27 cellular contexts compared by ENCODE assay signal in genomic region chrX:17496407-17496806, GRCh38.
A peak's percentile ranks its signal among the peaks of the same experiment; 100 is the strongest.
DNase-seq lines count a peak whose midpoint lies in the region; ATAC-seq, FAIRE-seq and TF ChIP-seq lines count a peak whose summit lies in the region.
"Had no signal": no experiment of that assay in that cellular context is flagged by ENCODE, and none has a peak within 500 bp of the region (broad histone marks: within the 10 kb centered on the region; RNA-seq: fewer than 3 reads in every experiment).

No MANE protein-coding gene starts in this region.

- TF ChIP-seq EP300 in stomach (IDR thresholded peaks at IDR 0.05): no peak

- intact Hi-C loops in Right ventricle myocardium superior (cut with DNase I) (no loop called here), Right ventricle myocardium inferior (cut with DNase I) (no loop called here), body of pancreas (cut with DNase I) (no loop called here), stomach (cut with DNase I; ENCODE audit: low total_unique reads) (no loop called here)

- H3K4me3 ChIP-seq in body of pancreas (no peak overlapping the region), stomach (no peak overlapping the region)
- H3K4me3 ChIP-seq: esophagus muscularis mucosa, GM23248, K562, SK-N-MC, suprapubic skin had no signal

- H3K27ac Mint-ChIP-seq in activated T-cell treated with anti-CD3 and anti-CD28 coated beads, Interleukin-2, amount 50 U/mL, for 24 hours: no peak overlapping the region
- H3K27ac Mint-ChIP-seq: activated CD4-positive, alpha-beta T cell treated with anti-CD3 and anti-CD28 coated beads for 36 hours; brain; natural killer cell treated with Interleukin-12 subunit alpha and Interleukin-12 subunit beta and Interleukin-15 and Interleukin-18, amount 100 ng/mL, for 72 hours; stimulated activated memory B cell treated with anti-CD40 and anti-IgM and Interleukin-4, amounts not matched to agents 10 μg/mL and 1 μg/mL and 100 μg/mL, for 72 hours had no signal

- H3K9me3 Mint-ChIP-seq in activated T-cell treated with anti-CD3 and anti-CD28 coated beads, Interleukin-2, amount 50 U/mL, for 24 hours: no peaks in the 10 kb centered on the region

- peaks cover 5% of the 10 kb centered on the region for H3K4me1 ChIP-seq in body of pancreas
- H3K4me1 ChIP-seq in stomach: peaks cover 0 to 23% (median 17%) of the 10 kb centered on the region in 4 donors

- no peak for DNase-seq in Right ventricle myocardium superior
- no peak for DNase-seq in Right ventricle myocardium inferior (ENCODE audit: missing footprints)
- DNase-seq in NCI-H1105 treated with DMSO at 0.1 percent for 48 hours (lab: John Stamatoyannopoulos, UW): peak; percentile 29
- peak; percentile 18 to 45 (median 37) for DNase-seq in body of pancreas
- DNase-seq in stomach: peak; percentile 54
- DNase-seq in activated T-cell treated with anti-CD3 and anti-CD28 coated beads, Interleukin-2, amount 50 U/mL, for 24 hours: no peak
- DNase-seq in activated T-cell treated with anti-CD3 and anti-CD28 coated beads for 4 hours: no peak
- DNase-seq in GM12892 (ENCODE audit: insufficient read length): no peak
- DNase-seq: ACHN; activated CD4-positive, alpha-beta T cell treated with anti-CD3 and anti-CD28 coated beads for 36 hours; activated T-cell treated with anti-CD3 and anti-CD28 coated beads, Interleukin-2, amount 50 U/mL, for 1 hour; effector memory CD4-positive, alpha-beta T cell; GM23248; hippocampal formation; NCI-H1694 treated with DMSO at 0.1 percent for 48 hours; stimulated activated CD4-positive, alpha-beta T cell treated with anti-CD3 and anti-CD28 coated beads, Interleukin-2, amount 100 ng/mL, for 48 hours; T-helper 2 cell had no signal

- H3K4me1 Mint-ChIP-seq in activated T-cell treated with anti-CD3 and anti-CD28 coated beads, Interleukin-2, amount 50 U/mL, for 24 hours (ENCODE audit: low read depth): no peaks in the 10 kb centered on the region
- H3K4me1 Mint-ChIP-seq: activated CD4-positive, alpha-beta T cell treated with anti-CD3 and anti-CD28 coated beads for 36 hours; stimulated activated memory B cell treated with anti-CD40 and anti-IgM and Interleukin-4, amounts not matched to agents 10 μg/mL and 1 μg/mL and 100 μg/mL, for 72 hours had no signal

- ATAC-seq in Right ventricle myocardium superior (ENCODE audit: poor library complexity) (peak; percentile 62), Right ventricle myocardium inferior (no peak), body of pancreas (peak; percentile 55)
- ATAC-seq: activated CD4-positive, alpha-beta T cell treated with anti-CD3 and anti-CD28 coated beads for 36 hours; K562; natural killer cell treated with Interleukin-12 subunit alpha and Interleukin-12 subunit beta and Interleukin-15 and Interleukin-18, amount 100 ng/mL, for 72 hours; stimulated activated memory B cell treated with anti-CD40 and anti-IgM and Interleukin-4, amounts not matched to agents 10 μg/mL and 1 μg/mL and 100 μg/mL, for 72 hours had no signal

- TF ChIP-seq CTCF in body of pancreas (IDR thresholded peaks at IDR 0.05): no peak
- no peak for TF ChIP-seq CTCF in stomach (IDR thresholded peaks at IDR 0.05)

- H3K36me3 Mint-ChIP-seq in activated T-cell treated with anti-CD3 and anti-CD28 coated beads, Interleukin-2, amount 50 U/mL, for 24 hours (ENCODE audit: low read depth): no peaks in the 10 kb centered on the region
- H3K36me3 Mint-ChIP-seq: brain; natural killer cell treated with Interleukin-12 subunit alpha and Interleukin-12 subunit beta and Interleukin-15 and Interleukin-18, amount 100 ng/mL, for 72 hours; stimulated activated memory B cell treated with anti-CD40 and anti-IgM and Interleukin-4, amounts not matched to agents 10 μg/mL and 1 μg/mL and 100 μg/mL, for 72 hours had no signal

- H3K9me3 ChIP-seq in body of pancreas (no peaks in the 10 kb centered on the region), stomach (no peaks in the 10 kb centered on the region)
- H3K9me3 ChIP-seq: esophagus muscularis mucosa, suprapubic skin had no signal

- no peak for FAIRE-seq in GM12892 (lab: Jason Lieb, UNC)
- FAIRE-seq: colon, frontal cortex, G401.6, K562 had no signal

- TF ChIP-seq POLR2A in body of pancreas (IDR thresholded peaks at IDR 0.05): no peak
- TF ChIP-seq POLR2A in stomach (IDR thresholded peaks at IDR 0.05): no peak
- TF ChIP-seq POLR2A in GM12892 (IDR thresholded peaks at IDR 0.05; ENCODE audit: low read depth, low read length): no peak

- no peaks in the 10 kb centered on the region for H3K27me3 ChIP-seq in body of pancreas
- H3K27me3 ChIP-seq in stomach: peaks cover 0 to 6% (median 4%) of the 10 kb centered on the region in 3 donors
- H3K27me3 ChIP-seq: esophagus muscularis mucosa, suprapubic skin had no signal

- H3K36me3 ChIP-seq in body of pancreas (replicated peaks in 1 of 2; ENCODE audit: insufficient read depth in 1 of 2, low read depth in 2 of 2) (no peaks in the 10 kb centered on the region), stomach (no peaks in the 10 kb centered on the region)
- H3K36me3 ChIP-seq: esophagus muscularis mucosa, suprapubic skin had no signal

- H3K27ac ChIP-seq in body of pancreas (no peak overlapping the region), stomach (no peak overlapping the region)
- H3K27ac ChIP-seq: esophagus muscularis mucosa, GM23248, SK-N-MC, suprapubic skin had no signal

- H3K4me3 Mint-ChIP-seq in activated T-cell treated with anti-CD3 and anti-CD28 coated beads, Interleukin-2, amount 50 U/mL, for 24 hours: no peak overlapping the region
- H3K4me3 Mint-ChIP-seq: activated CD4-positive, alpha-beta T cell treated with anti-CD3 and anti-CD28 coated beads for 36 hours; brain; natural killer cell treated with Interleukin-12 subunit alpha and Interleukin-12 subunit beta and Interleukin-15 and Interleukin-18, amount 100 ng/mL, for 72 hours; stimulated activated memory B cell treated with anti-CD40 and anti-IgM and Interleukin-4, amounts not matched to agents 10 μg/mL and 1 μg/mL and 100 μg/mL, for 72 hours had no signal

- H3K27me3 Mint-ChIP-seq in activated T-cell treated with anti-CD3 and anti-CD28 coated beads, Interleukin-2, amount 50 U/mL, for 24 hours: peaks cover 71% of the 10 kb centered on the region
- H3K27me3 Mint-ChIP-seq: brain; stimulated activated memory B cell treated with anti-CD40 and anti-IgM and Interleukin-4, amounts not matched to agents 10 μg/mL and 1 μg/mL and 100 μg/mL, for 72 hours had no signal

- 10 to 15% methylated on average over 1 of the region's 1 CpG for WGBS in body of pancreas, 2 donors
- 17 to 50% (median 31%) methylated on average over 1 of the region's 1 CpG; no CpG with 5 or more reads in 1 of the 5 donors for WGBS in stomach, 5 donors

Comparison
In these comparisons a context has a peak if more than half of its experiments do, and no peak if none do; other contexts are left out.
1. DNase-seq: peak in NCI-H1105 treated with DMSO at 0.1 percent for 48 hours (single experiment), body of pancreas (4 of 4) and stomach (single experiment); none in Right ventricle myocardium superior (single experiment), Right ventricle myocardium inferior (single experiment), activated T-cell treated with anti-CD3 and anti-CD28 coated beads, Interleukin-2, amount 50 U/mL, for 24 hours (single experiment), activated T-cell treated with anti-CD3 and anti-CD28 coated beads for 4 hours (single experiment) and GM12892 (single experiment).